Comparison of ENCODE assay signal across 8 cellular contexts in genomic region chr11:72080326-72081183, GRCh38. TPM values are rescaled to one million over a fixed set of nuclear protein-coding genes. Genes with fewer than 3 reads are reported as not detected.
DNase-seq lines count a peak whose midpoint lies in the region; ATAC-seq, FAIRE-seq and TF ChIP-seq lines count a peak whose summit lies in the region.

A gene with protein sequence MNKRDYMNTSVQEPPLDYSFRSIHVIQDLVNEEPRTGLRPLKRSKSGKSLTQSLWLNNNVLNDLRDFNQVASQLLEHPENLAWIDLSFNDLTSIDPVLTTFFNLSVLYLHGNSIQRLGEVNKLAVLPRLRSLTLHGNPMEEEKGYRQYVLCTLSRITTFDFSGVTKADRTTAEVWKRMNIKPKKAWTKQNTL (plus strand): TSS chr11:72080850. CDS start chr11:72089084, 8,234 bp downstream.
TSS of gene NUMA1 (minus strand) at chr11:72080542. CDS start at chr11:72035943, 44,599 bp downstream.

- peak within 1 kb of the TSS; percentile 84 for H3K4me3 Mint-ChIP-seq in WTC11

- CTCF ChIA-PET in WTC11 (lab: Charles Lee), result interaction anchor here (1.0 to 2.5 kb wide), 2 partner anchors 55 kb away, joined by 8 to 13 read pairs; no protein-coding TSS in a partner anchor

- DNase-seq in AG08396 (ENCODE audit: low spot score), result peak; percentile 93
- peak; percentile 100 for DNase-seq in NCI-H2227 treated with DMSO at 0.1 percent for 48 hours (lab: John Stamatoyannopoulos, UW)
- DNase-seq in WTC11 (ENCODE audit: low spot score), result peak; percentile 100
- DNase-seq in cardiac fibroblast (ENCODE audit: low read depth in 2 of 2), result peak; percentile 100
- DNase-seq in iPS-NIHi7 (ENCODE audit: extremely low spot score), result peak; percentile 91
- peak; percentile 100 for DNase-seq in small intestine

- peak within 1 kb of the TSS; percentile 100 for H3K27ac Mint-ChIP-seq in WTC11

- H3K27me3 Mint-ChIP-seq in WTC11 (ENCODE audit: low read depth), result no peaks in the 10 kb centered on the region

- peak; percentile 84 for TF ChIP-seq POLR2A in GM18951 (IDR thresholded peaks at IDR 0.05; ENCODE audit: extremely low read depth, insufficient read depth, insufficient read length)

- peak; percentile 53 for FAIRE-seq in small intestine (lab: Jason Lieb, UNC)

- H3K9me3 Mint-ChIP-seq in WTC11, result no peaks in the 10 kb centered on the region

- peaks cover 18% of the 10 kb centered on the region for H3K4me1 Mint-ChIP-seq in WTC11

- H3K4me3 ChIP-seq in cardiac fibroblast (replicated peaks in 1 of 2; ENCODE audit: low read depth in 2 of 2, low read length in 2 of 2) (peak within 1 kb of the TSS; percentile 61 to 75), small intestine (ENCODE audit: low read depth in 1 of 2, low read length in 2 of 2) (peak within 1 kb of the TSS; percentile 72 to 73)

- no peak for TF ChIP-seq CTCF in WTC11 (IDR thresholded peaks at IDR 0.05)
- TF ChIP-seq CTCF in cardiac fibroblast (IDR thresholded peaks at IDR 0.05; ENCODE audit: low read depth, low read length), result no peak

- in situ Hi-C loops in GM18951 (cut with MboI; ENCODE audit: low sequenced_read_pairs, unreplicated experiment), result no loop called here

- H3K27me3 ChIP-seq in small intestine (ENCODE audit: control insufficient read depth in 2 of 2, insufficient read depth in 2 of 2, low read length in 2 of 2), result no peaks in the 10 kb centered on the region

- peaks cover 4% of the 10 kb centered on the region; the same call in 1 of the 2 replicates for H3K36me3 Mint-ChIP-seq in WTC11

- WGBS in small intestine, 3 donors, result 0 to 1% (median 1%) methylated on average over 58 to 60 of the region's 60 CpGs

- peak within 1 kb of the TSS; percentile 45 to 92 for H3K27ac ChIP-seq in small intestine (ENCODE audit: low read depth in 1 of 2, low read length in 1 of 2)

- no peaks in the 10 kb centered on the region for H3K36me3 ChIP-seq in small intestine (ENCODE audit: control insufficient read depth in 2 of 2, insufficient read depth in 2 of 2, low read length in 2 of 2)

- H3K9me3 ChIP-seq in small intestine (ENCODE audit: control insufficient read depth, low read depth), result no peaks in the 10 kb centered on the region

- ATAC-seq in HG03175 (IDR thresholded peaks at IDR 0.05; ENCODE audit: unreplicated experiment) (peak; percentile 93), WTC11 (peak; percentile 94)

- POLR2A ChIA-PET in WTC11 (lab: Charles Lee), result no interaction called here

- H3K4me1 ChIP-seq in small intestine (ENCODE audit: control insufficient read depth in 2 of 2, insufficient read depth in 1 of 2, low read depth in 1 of 2, low read length in 1 of 2), result peaks cover 2 to 3% of the 10 kb centered on the region in 2 donors

TF ChIP-seq in WTC11, 78 proteins besides CTCF, POLR2A, EP300 and RAD21 (continues in another document):
- no peak for TF ChIP-seq NR1H2 (CRISPR knock-in tag; IDR thresholded peaks at IDR 0.05)
- 0 out of 2 replicates have a peak, but pooled peaks have one; percentile 52 for TF ChIP-seq CREM (CRISPR knock-in tag; IDR thresholded peaks at IDR 0.05)
- TF ChIP-seq, protein P1, sequence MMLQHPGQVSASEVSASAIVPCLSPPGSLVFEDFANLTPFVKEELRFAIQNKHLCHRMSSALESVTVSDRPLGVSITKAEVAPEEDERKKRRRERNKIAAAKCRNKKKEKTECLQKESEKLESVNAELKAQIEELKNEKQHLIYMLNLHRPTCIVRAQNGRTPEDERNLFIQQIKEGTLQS (CRISPR knock-in tag; conservative IDR thresholded peaks at IDR 0.05), result no peak
- peak; percentile 46 for TF ChIP-seq FOXK1 (CRISPR knock-in tag; IDR thresholded peaks at IDR 0.05)
- TF ChIP-seq USF2 (CRISPR knock-in tag; IDR thresholded peaks at IDR 0.05), result peak; percentile 34; the same call in 1 of the 2 replicates
- TF ChIP-seq JAZF1 (CRISPR knock-in tag; IDR thresholded peaks at IDR 0.05), result no peak
- TF ChIP-seq ZBTB43 (CRISPR knock-in tag; IDR thresholded peaks at IDR 0.05), result 0 out of 2 replicates have a peak, but pooled peaks have one; percentile 49
- TF ChIP-seq ESRRA (CRISPR knock-in tag; IDR thresholded peaks at IDR 0.05; ENCODE audit: borderline replicate concordance), result no peak
- no peak for TF ChIP-seq OVOL2 (CRISPR knock-in tag; IDR thresholded peaks at IDR 0.05; ENCODE audit: borderline replicate concordance)
- TF ChIP-seq NFYB (CRISPR knock-in tag; conservative IDR thresholded peaks at IDR 0.05; ENCODE audit: low read depth), result peak; percentile 58
- TF ChIP-seq TP53 (CRISPR knock-in tag; IDR thresholded peaks at IDR 0.05), result no peak
- no peak for TF ChIP-seq NR2C2 (CRISPR knock-in tag; IDR thresholded peaks at IDR 0.05)
- TF ChIP-seq RELA (CRISPR knock-in tag; IDR thresholded peaks at IDR 0.05; ENCODE audit: borderline replicate concordance), result no peak
- TF ChIP-seq MYBL2 (CRISPR knock-in tag; IDR thresholded peaks at IDR 0.05), result peak; percentile 95
- TF ChIP-seq ZNF425 (CRISPR knock-in tag; conservative IDR thresholded peaks at IDR 0.05), result no peak
- TF ChIP-seq E2F1 (CRISPR knock-in tag; IDR thresholded peaks at IDR 0.05), result no peak
- no peak for TF ChIP-seq ZNF263 (CRISPR knock-in tag; IDR thresholded peaks at IDR 0.05; ENCODE audit: low read depth)

RNA-seq across cellular contexts. Expression of the first gene that starts in this region (rescaled TPM):
- 5.3 to 5.6 TPM (median 5.3 TPM) in 3 replicates for total RNA-seq in WTC11 (2021)
- polyA plus RNA-seq in small intestine, result 1 to 10 TPM; 3.8 to 5.9 (median 5.3) TPM

RNA-seq across cellular contexts. Expression of gene NUMA1, which starts in this region (rescaled TPM):
- total RNA-seq in WTC11 (2021), result 117 to 147 TPM (median 118 TPM) in 3 replicates
- polyA plus RNA-seq in small intestine, result 100 to 1,000 TPM in 2 of 3 donors, 10 to 100 TPM in 1; 68.1 to 121 (median 117) TPM

Comparison
In these comparisons a context has a peak if more than half of its experiments do, and no peak if none do; other contexts are left out.
1. Peak in every context shown above with its lines: DNase-seq, ATAC-seq, H3K4me3 ChIP-seq and H3K27ac ChIP-seq.